13 cellular contexts compared by ENCODE assay signal in genomic region chr12:9682949-9683348, GRCh38. TPM values are rescaled to one million over a fixed set of nuclear protein-coding genes. Genes with fewer than 3 reads are reported as not detected.
DNase-seq lines count a peak whose midpoint lies in the region; ATAC-seq and FAIRE-seq lines count a peak whose summit lies in the region.
"Not testable (repeated sequence)": the region's sequence is repeated elsewhere in the genome, so short reads cannot be mapped to it uniquely, and the experiment has no call there.
"Had no signal": no experiment of that assay in that cellular context is flagged by ENCODE, and none has a peak within 500 bp of the region (broad histone marks: within the 10 kb centered on the region; RNA-seq: fewer than 3 reads in every experiment).

No MANE protein-coding gene starts in this region.

- not testable (repeated sequence) for ATAC-seq in activated T-cell treated with anti-CD3 and anti-CD28 coated beads, Interleukin-2, amount 50 U/mL, for 72 hours (replicated peaks in 1 of 2); naive thymus-derived CD8-positive, alpha-beta T cell

- peak overlapping the region; percentile 43 for H3K27ac Mint-ChIP-seq in activated CD4-positive, alpha-beta T cell treated with anti-CD3 and anti-CD28 coated beads, Interleukin-2, amount 10 ng/mL, durations not matched to agents 24 days and 14 days
- peak overlapping the region; percentile 98 for H3K27ac Mint-ChIP-seq in activated T-cell treated with anti-CD3 and anti-CD28 coated beads, Interleukin-2, amount 50 U/mL, for 72 hours
- H3K27ac Mint-ChIP-seq in activated naive CD8-positive, alpha-beta T cell = peak overlapping the region; percentile 42
- peak overlapping the region; percentile 70 to 93 (median 86) for H3K27ac Mint-ChIP-seq in naive thymus-derived CD8-positive, alpha-beta T cell
- H3K27ac Mint-ChIP-seq in stimulated activated naive CD8-positive, alpha-beta T cell treated with anti-CD3 and anti-CD28 coated beads, Interleukin-15, Interleukin-2, amounts not matched to agents 100 ng/mL and 50 ng/mL, for 24 hours = peak overlapping the region; percentile 56

- DNase-seq in activated CD4-positive, alpha-beta T cell treated with anti-CD3 and anti-CD28 coated beads, Interleukin-2, amount 10 ng/mL, durations not matched to agents 24 days and 14 days; activated T-cell treated with anti-CD3 and anti-CD28 coated beads, Interleukin-2, amount 50 U/mL, for 72 hours; naive thymus-derived CD8-positive, alpha-beta T cell: not testable (repeated sequence)

- H3K36me3 Mint-ChIP-seq in activated CD4-positive, alpha-beta T cell treated with anti-CD3 and anti-CD28 coated beads, Interleukin-2, amount 10 ng/mL, durations not matched to agents 24 days and 14 days (ENCODE audit: low read depth) = peaks cover 85% of the 10 kb centered on the region
- H3K36me3 Mint-ChIP-seq in activated T-cell treated with anti-CD3 and anti-CD28 coated beads, Interleukin-2, amount 50 U/mL, for 72 hours (ENCODE audit: insufficient read depth in 2 of 2) = peaks cover 56 to 81% of the 10 kb centered on the region in 2 donors
- peaks cover 64% of the 10 kb centered on the region for H3K36me3 Mint-ChIP-seq in activated naive CD8-positive, alpha-beta T cell
- peaks cover 50 to 83% (median 77%) of the 10 kb centered on the region in 3 donors for H3K36me3 Mint-ChIP-seq in naive thymus-derived CD8-positive, alpha-beta T cell
- H3K36me3 Mint-ChIP-seq in stimulated activated naive CD8-positive, alpha-beta T cell treated with anti-CD3 and anti-CD28 coated beads, Interleukin-15, Interleukin-2, amounts not matched to agents 100 ng/mL and 50 ng/mL, for 24 hours (ENCODE audit: low read depth) = peaks cover 99% of the 10 kb centered on the region

- FAIRE-seq in G401.6 (lab: Jason Lieb, UNC) (peak; percentile 40), endometrium (lab: Jason Lieb, UNC) (peak; percentile 53)

- peak overlapping the region; percentile 48 for H3K4me3 Mint-ChIP-seq in activated CD4-positive, alpha-beta T cell treated with anti-CD3 and anti-CD28 coated beads, Interleukin-2, amount 10 ng/mL, durations not matched to agents 24 days and 14 days
- peak overlapping the region; percentile 70 to 87 for H3K4me3 Mint-ChIP-seq in activated T-cell treated with anti-CD3 and anti-CD28 coated beads, Interleukin-2, amount 50 U/mL, for 72 hours
- H3K4me3 Mint-ChIP-seq in activated naive CD8-positive, alpha-beta T cell = peak overlapping the region; percentile 78
- peak overlapping the region in 9 of 10 donors; percentile 1 to 78 (median 64) for H3K4me3 Mint-ChIP-seq in naive thymus-derived CD8-positive, alpha-beta T cell
- peak overlapping the region; percentile 54 for H3K4me3 Mint-ChIP-seq in stimulated activated naive CD8-positive, alpha-beta T cell treated with anti-CD3 and anti-CD28 coated beads, Interleukin-15, Interleukin-2, amounts not matched to agents 100 ng/mL and 50 ng/mL, for 24 hours

- POLR2A ChIA-PET in naive thymus-derived CD8-positive, alpha-beta T cell (lab: Charles Lee) = interaction anchor here (0.7 to 5.8 kb wide), 9 partner anchors 9 to 118 kb away, joined by 3 to 31 read pairs (median 15); partner anchors contain the start of gene CLEC2D

- H3K9me3 Mint-ChIP-seq in activated CD4-positive, alpha-beta T cell treated with anti-CD3 and anti-CD28 coated beads, Interleukin-2, amount 10 ng/mL, durations not matched to agents 24 days and 14 days = peaks cover 24% of the 10 kb centered on the region
- H3K9me3 Mint-ChIP-seq in activated T-cell treated with anti-CD3 and anti-CD28 coated beads, Interleukin-2, amount 50 U/mL, for 72 hours = peaks cover 20 to 23% of the 10 kb centered on the region in 2 donors
- peaks cover 23% of the 10 kb centered on the region for H3K9me3 Mint-ChIP-seq in activated naive CD8-positive, alpha-beta T cell (ENCODE audit: low read depth)
- H3K9me3 Mint-ChIP-seq in naive thymus-derived CD8-positive, alpha-beta T cell = peaks cover 5 to 40% (median 25%) of the 10 kb centered on the region in 9 donors
- peaks cover 27% of the 10 kb centered on the region for H3K9me3 Mint-ChIP-seq in stimulated activated naive CD8-positive, alpha-beta T cell treated with anti-CD3 and anti-CD28 coated beads, Interleukin-15, Interleukin-2, amounts not matched to agents 100 ng/mL and 50 ng/mL, for 24 hours

- H3K4me1 Mint-ChIP-seq in activated CD4-positive, alpha-beta T cell treated with anti-CD3 and anti-CD28 coated beads, Interleukin-2, amount 10 ng/mL, durations not matched to agents 24 days and 14 days = peaks cover 61% of the 10 kb centered on the region
- peaks cover 73% of the 10 kb centered on the region for H3K4me1 Mint-ChIP-seq in activated T-cell treated with anti-CD3 and anti-CD28 coated beads, Interleukin-2, amount 50 U/mL, for 72 hours (ENCODE audit: low read depth)
- H3K4me1 Mint-ChIP-seq in activated naive CD8-positive, alpha-beta T cell (ENCODE audit: low read depth) = peaks cover 86% of the 10 kb centered on the region
- peaks cover 32 to 83% (median 75%) of the 10 kb centered on the region in 4 donors for H3K4me1 Mint-ChIP-seq in naive thymus-derived CD8-positive, alpha-beta T cell
- H3K4me1 Mint-ChIP-seq in stimulated activated naive CD8-positive, alpha-beta T cell treated with anti-CD3 and anti-CD28 coated beads, Interleukin-15, Interleukin-2, amounts not matched to agents 100 ng/mL and 50 ng/mL, for 24 hours (ENCODE audit: low read depth) = peaks cover 85% of the 10 kb centered on the region

- intact Hi-C loops in activated CD4-positive, alpha-beta T cell treated with anti-CD3 and anti-CD28 coated beads, Interleukin-2, amount 10 ng/mL, durations not matched to agents 24 days and 14 days (cut with micrococcal nuclease) = loop anchor here (5.0 kb wide), 1 partner anchor 36 kb away; no protein-coding TSS in a partner anchor

- H3K27me3 Mint-ChIP-seq in activated CD4-positive, alpha-beta T cell treated with anti-CD3 and anti-CD28 coated beads, Interleukin-2, amount 10 ng/mL, durations not matched to agents 24 days and 14 days; activated T-cell treated with anti-CD3 and anti-CD28 coated beads, Interleukin-2, amount 50 U/mL, for 72 hours (ENCODE audit: low read depth); activated naive CD8-positive, alpha-beta T cell; naive thymus-derived CD8-positive, alpha-beta T cell; stimulated activated naive CD8-positive, alpha-beta T cell treated with anti-CD3 and anti-CD28 coated beads, Interleukin-15, Interleukin-2, amounts not matched to agents 100 ng/mL and 50 ng/mL, for 24 hours: not testable (repeated sequence)

RNA-seq across cellular contexts. Expression of gene CLEC2D, which starts 13.4 kb away (rescaled TPM):
- total RNA-seq in activated CD4-positive, alpha-beta T cell treated with anti-CD3 and anti-CD28 coated beads, Interleukin-2, amount 10 ng/mL, durations not matched to agents 24 days and 14 days = 386 and 391 TPM in 2 replicates
- 100 to 1,000 TPM; 269 to 293 TPM for total RNA-seq in activated T-cell treated with anti-CD3 and anti-CD28 coated beads, Interleukin-2, amount 50 U/mL, for 72 hours
- total RNA-seq in naive thymus-derived CD8-positive, alpha-beta T cell = 100 to 1,000 TPM; 433 to 438 TPM
- polyA plus RNA-seq in naive thymus-derived CD8-positive, alpha-beta T cell = 100 to 1,000 TPM; 315 to 389 (median 329) TPM

RNA-seq across cellular contexts. Expression of gene CLECL1, which starts 49.9 kb away (rescaled TPM):
- total RNA-seq in activated CD4-positive, alpha-beta T cell treated with anti-CD3 and anti-CD28 coated beads, Interleukin-2, amount 10 ng/mL, durations not matched to agents 24 days and 14 days = 5.3 and 9.1 TPM in 2 replicates
- total RNA-seq in activated T-cell treated with anti-CD3 and anti-CD28 coated beads, Interleukin-2, amount 50 U/mL, for 72 hours = 10 to 100 TPM; 11.5 to 13.8 TPM
- under 1 TPM; 0.52 to 0.96 TPM for total RNA-seq in naive thymus-derived CD8-positive, alpha-beta T cell
- polyA plus RNA-seq in naive thymus-derived CD8-positive, alpha-beta T cell = under 1 TPM in 1 of 3 donors, not detected in 2; 0.35 TPM
- total RNA-seq: A673, Calu3, G401, H7, IMR-90, NCI-H460 had no signal
- polyA plus RNA-seq: IMR-90 had no signal

Comparison
In these comparisons a context has a peak if more than half of its experiments do, and no peak if none do; other contexts are left out.
1. H3K27ac Mint-ChIP-seq: peak in every context shown above with its lines; median percentile 98 in activated T-cell treated with anti-CD3 and anti-CD28 coated beads, Interleukin-2, amount 50 U/mL, for 72 hours; 86 in naive thymus-derived CD8-positive, alpha-beta T cell; 56 in stimulated activated naive CD8-positive, alpha-beta T cell treated with anti-CD3 and anti-CD28 coated beads, Interleukin-15, Interleukin-2, amounts not matched to agents 100 ng/mL and 50 ng/mL, for 24 hours; 43 in activated CD4-positive, alpha-beta T cell treated with anti-CD3 and anti-CD28 coated beads, Interleukin-2, amount 10 ng/mL, durations not matched to agents 24 days and 14 days; 42 in activated naive CD8-positive, alpha-beta T cell.